Comparison of ENCODE assay signal across 2 cellular contexts in the genomic region with DNA sequence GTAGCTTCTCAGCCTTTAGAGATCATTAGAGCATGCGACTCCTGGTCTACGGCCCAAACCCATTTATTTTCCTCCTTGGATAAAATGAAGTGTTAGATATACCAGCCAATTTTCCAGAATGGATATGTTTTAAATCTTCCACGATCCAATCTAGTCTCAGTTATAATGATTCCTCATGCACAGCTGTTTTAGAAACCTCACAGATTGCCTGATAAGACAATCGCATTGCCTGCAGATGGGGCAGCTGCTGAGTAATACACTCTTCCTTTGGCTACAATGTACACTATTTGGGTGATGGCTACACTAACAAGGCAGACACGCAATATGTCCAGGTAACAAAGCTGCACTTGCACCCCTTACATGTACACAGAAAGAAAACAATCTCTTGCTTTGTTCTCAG.
TF ChIP-seq lines count a peak whose summit lies in the region.

No MANE protein-coding gene starts in this region.

TF ChIP-seq in SK-N-SH treated with all-trans-retinoic acid at 6 μM for 48 hours, 23 proteins besides CTCF, POLR2A, EP300 and RAD21 (continued from another document):
- TF ChIP-seq ZC3H10 (CRISPR knock-in tag; IDR thresholded peaks at IDR 0.05) = no peak
- no peak for TF ChIP-seq ARNTL (CRISPR knock-in tag; IDR thresholded peaks at IDR 0.05; ENCODE audit: borderline replicate concordance, low read depth)
- TF ChIP-seq, protein P1, sequence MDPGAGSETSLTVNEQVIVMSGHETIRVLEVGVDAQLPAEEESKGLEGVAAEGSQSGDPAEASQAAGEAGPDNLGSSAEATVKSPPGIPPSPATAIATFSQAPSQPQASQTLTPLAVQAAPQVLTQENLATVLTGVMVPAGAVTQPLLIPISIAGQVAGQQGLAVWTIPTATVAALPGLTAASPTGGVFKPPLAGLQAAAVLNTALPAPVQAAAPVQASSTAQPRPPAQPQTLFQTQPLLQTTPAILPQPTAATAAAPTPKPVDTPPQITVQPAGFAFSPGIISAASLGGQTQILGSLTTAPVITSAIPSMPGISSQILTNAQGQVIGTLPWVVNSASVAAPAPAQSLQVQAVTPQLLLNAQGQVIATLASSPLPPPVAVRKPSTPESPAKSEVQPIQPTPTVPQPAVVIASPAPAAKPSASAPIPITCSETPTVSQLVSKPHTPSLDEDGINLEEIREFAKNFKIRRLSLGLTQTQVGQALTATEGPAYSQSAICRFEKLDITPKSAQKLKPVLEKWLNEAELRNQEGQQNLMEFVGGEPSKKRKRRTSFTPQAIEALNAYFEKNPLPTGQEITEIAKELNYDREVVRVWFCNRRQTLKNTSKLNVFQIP (CRISPR knock-in tag; IDR thresholded peaks at IDR 0.05; ENCODE audit: borderline replicate concordance, low read depth) = no peak
- TF ChIP-seq, protein P2, sequence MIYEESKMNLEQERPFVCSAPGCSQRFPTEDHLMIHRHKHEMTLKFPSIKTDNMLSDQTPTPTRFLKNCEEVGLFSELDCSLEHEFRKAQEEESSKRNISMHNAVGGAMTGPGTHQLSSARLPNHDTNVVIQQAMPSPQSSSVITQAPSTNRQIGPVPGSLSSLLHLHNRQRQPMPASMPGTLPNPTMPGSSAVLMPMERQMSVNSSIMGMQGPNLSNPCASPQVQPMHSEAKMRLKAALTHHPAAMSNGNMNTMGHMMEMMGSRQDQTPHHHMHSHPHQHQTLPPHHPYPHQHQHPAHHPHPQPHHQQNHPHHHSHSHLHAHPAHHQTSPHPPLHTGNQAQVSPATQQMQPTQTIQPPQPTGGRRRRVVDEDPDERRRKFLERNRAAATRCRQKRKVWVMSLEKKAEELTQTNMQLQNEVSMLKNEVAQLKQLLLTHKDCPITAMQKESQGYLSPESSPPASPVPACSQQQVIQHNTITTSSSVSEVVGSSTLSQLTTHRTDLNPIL (CRISPR knock-in tag; IDR thresholded peaks at IDR 0.05; ENCODE audit: low read depth) = no peak
- no peak for TF ChIP-seq GLIS3 (CRISPR knock-in tag; IDR thresholded peaks at IDR 0.05)
- TF ChIP-seq, protein P3, sequence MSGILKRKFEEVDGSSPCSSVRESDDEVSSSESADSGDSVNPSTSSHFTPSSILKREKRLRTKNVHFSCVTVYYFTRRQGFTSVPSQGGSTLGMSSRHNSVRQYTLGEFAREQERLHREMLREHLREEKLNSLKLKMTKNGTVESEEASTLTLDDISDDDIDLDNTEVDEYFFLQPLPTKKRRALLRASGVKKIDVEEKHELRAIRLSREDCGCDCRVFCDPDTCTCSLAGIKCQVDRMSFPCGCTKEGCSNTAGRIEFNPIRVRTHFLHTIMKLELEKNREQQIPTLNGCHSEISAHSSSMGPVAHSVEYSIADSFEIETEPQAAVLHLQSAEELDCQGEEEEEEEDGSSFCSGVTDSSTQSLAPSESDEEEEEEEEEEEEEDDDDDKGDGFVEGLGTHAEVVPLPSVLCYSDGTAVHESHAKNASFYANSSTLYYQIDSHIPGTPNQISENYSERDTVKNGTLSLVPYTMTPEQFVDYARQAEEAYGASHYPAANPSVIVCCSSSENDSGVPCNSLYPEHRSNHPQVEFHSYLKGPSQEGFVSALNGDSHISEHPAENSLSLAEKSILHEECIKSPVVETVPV (CRISPR knock-in tag; IDR thresholded peaks at IDR 0.05) = no peak
- no peak for TF ChIP-seq TOX (CRISPR knock-in tag; IDR thresholded peaks at IDR 0.05; ENCODE audit: borderline replicate concordance)
- TF ChIP-seq ZNF70 (CRISPR knock-in tag; IDR thresholded peaks at IDR 0.05) = no peak
- no peak for TF ChIP-seq ESRRG (CRISPR knock-in tag; IDR thresholded peaks at IDR 0.05)
- TF ChIP-seq ZFP3 (CRISPR knock-in tag; IDR thresholded peaks at IDR 0.05) = no peak
- TF ChIP-seq ZFP30 (CRISPR knock-in tag; IDR thresholded peaks at IDR 0.05) = no peak
- TF ChIP-seq ISL1 (CRISPR knock-in tag; IDR thresholded peaks at IDR 0.05) = no peak
- TF ChIP-seq RARB (CRISPR knock-in tag; IDR thresholded peaks at IDR 0.05) = no peak
TF ChIP-seq in SK-N-SH treated with all-trans-retinoic acid at 6 μM for 48 hours: peak in this region for 0.

TF ChIP-seq in WTC11, 78 proteins besides CTCF, POLR2A, EP300 and RAD21 (continued from another document):
- TF ChIP-seq, protein P4, sequence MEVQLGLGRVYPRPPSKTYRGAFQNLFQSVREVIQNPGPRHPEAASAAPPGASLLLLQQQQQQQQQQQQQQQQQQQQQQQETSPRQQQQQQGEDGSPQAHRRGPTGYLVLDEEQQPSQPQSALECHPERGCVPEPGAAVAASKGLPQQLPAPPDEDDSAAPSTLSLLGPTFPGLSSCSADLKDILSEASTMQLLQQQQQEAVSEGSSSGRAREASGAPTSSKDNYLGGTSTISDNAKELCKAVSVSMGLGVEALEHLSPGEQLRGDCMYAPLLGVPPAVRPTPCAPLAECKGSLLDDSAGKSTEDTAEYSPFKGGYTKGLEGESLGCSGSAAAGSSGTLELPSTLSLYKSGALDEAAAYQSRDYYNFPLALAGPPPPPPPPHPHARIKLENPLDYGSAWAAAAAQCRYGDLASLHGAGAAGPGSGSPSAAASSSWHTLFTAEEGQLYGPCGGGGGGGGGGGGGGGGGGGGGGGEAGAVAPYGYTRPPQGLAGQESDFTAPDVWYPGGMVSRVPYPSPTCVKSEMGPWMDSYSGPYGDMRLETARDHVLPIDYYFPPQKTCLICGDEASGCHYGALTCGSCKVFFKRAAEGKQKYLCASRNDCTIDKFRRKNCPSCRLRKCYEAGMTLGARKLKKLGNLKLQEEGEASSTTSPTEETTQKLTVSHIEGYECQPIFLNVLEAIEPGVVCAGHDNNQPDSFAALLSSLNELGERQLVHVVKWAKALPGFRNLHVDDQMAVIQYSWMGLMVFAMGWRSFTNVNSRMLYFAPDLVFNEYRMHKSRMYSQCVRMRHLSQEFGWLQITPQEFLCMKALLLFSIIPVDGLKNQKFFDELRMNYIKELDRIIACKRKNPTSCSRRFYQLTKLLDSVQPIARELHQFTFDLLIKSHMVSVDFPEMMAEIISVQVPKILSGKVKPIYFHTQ (CRISPR knock-in tag; IDR thresholded peaks at IDR 0.05) = no peak
- TF ChIP-seq, protein P5, sequence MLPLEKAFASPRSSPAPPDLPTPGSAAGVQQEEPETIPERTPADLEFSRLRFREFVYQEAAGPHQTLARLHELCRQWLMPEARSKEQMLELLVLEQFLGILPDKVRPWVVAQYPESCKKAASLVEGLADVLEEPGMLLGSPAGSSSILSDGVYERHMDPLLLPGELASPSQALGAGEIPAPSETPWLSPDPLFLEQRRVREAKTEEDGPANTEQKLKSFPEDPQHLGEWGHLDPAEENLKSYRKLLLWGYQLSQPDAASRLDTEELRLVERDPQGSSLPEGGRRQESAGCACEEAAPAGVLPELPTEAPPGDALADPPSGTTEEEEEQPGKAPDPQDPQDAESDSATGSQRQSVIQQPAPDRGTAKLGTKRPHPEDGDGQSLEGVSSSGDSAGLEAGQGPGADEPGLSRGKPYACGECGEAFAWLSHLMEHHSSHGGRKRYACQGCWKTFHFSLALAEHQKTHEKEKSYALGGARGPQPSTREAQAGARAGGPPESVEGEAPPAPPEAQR (CRISPR knock-in tag; IDR thresholded peaks at IDR 0.05) = no peak
- TF ChIP-seq PRRX2 (CRISPR knock-in tag; IDR thresholded peaks at IDR 0.05) (no peak), ZBTB21 (CRISPR knock-in tag; IDR thresholded peaks at IDR 0.05; ENCODE audit: borderline replicate concordance) (no peak), FOXK1 (CRISPR knock-in tag; IDR thresholded peaks at IDR 0.05) (no peak)
